11 cellular contexts compared by ENCODE assay signal in genomic region chr13:111531505-111531904, GRCh38.
DNase-seq lines count a peak whose midpoint lies in the region; ATAC-seq and TF ChIP-seq lines count a peak whose summit lies in the region.
"Had no signal": no experiment of that assay in that cellular context is flagged by ENCODE, and none has a peak within 500 bp of the region (broad histone marks: within the 10 kb centered on the region; RNA-seq: fewer than 3 reads in every experiment).

No MANE protein-coding gene starts in this region.

- peak overlapping the region; percentile 15; the same call in 1 of the 2 replicates for H3K4me3 ChIP-seq in iPS-20b (ENCODE audit: low read length)
- no peak overlapping the region for H3K4me3 ChIP-seq in suprapubic skin

- peaks cover 27% of the 10 kb centered on the region for H3K27me3 Mint-ChIP-seq in activated CD8-positive, alpha-beta T cell treated with anti-CD3 and anti-CD28 coated beads for 36 hours

- H3K27ac Mint-ChIP-seq in activated CD8-positive, alpha-beta T cell treated with anti-CD3 and anti-CD28 coated beads for 36 hours: no peak overlapping the region
- H3K27ac Mint-ChIP-seq: stimulated activated naive CD8-positive, alpha-beta T cell treated with anti-CD3 and anti-CD28 coated beads, Interleukin-15, amount 100 ng/mL, for 72 hours had no signal

- H3K4me3 Mint-ChIP-seq in activated CD8-positive, alpha-beta T cell treated with anti-CD3 and anti-CD28 coated beads for 36 hours: no peak overlapping the region
- H3K4me3 Mint-ChIP-seq: stimulated activated naive CD8-positive, alpha-beta T cell treated with anti-CD3 and anti-CD28 coated beads, Interleukin-15, amount 100 ng/mL, for 72 hours had no signal

- H3K36me3 Mint-ChIP-seq in activated CD8-positive, alpha-beta T cell treated with anti-CD3 and anti-CD28 coated beads for 36 hours (ENCODE audit: low read depth): no peaks in the 10 kb centered on the region

- WGBS in suprapubic skin: 33% methylated on average over 7 of the region's 7 CpGs

- DNase-seq in Ammon's horn (ENCODE audit: low spot score): peak; percentile 83
- DNase-seq in Kasumi-1 (lab: John Stamatoyannopoulos, UW): peak; percentile 19
- peak; percentile 33 for DNase-seq in OCI-M1 (lab: John Stamatoyannopoulos, UW)
- no peak for DNase-seq in activated CD8-positive, alpha-beta T cell treated with anti-CD3 and anti-CD28 coated beads for 36 hours
- DNase-seq in suprapubic skin (ENCODE audit: low spot score in 2 of 2): no peak
- DNase-seq: activated CD4-positive, alpha-beta T cell treated with anti-CD3 and anti-CD28 coated beads for 48 hours; COR-L47; stimulated activated naive CD8-positive, alpha-beta T cell treated with anti-CD3 and anti-CD28 coated beads, Interleukin-15, amount 100 ng/mL, for 72 hours had no signal

- intact Hi-C loops in activated CD8-positive, alpha-beta T cell treated with anti-CD3 and anti-CD28 coated beads for 36 hours (cut with micrococcal nuclease): no loop called here

- TF ChIP-seq CTCF in activated CD8-positive, alpha-beta T cell treated with anti-CD3 and anti-CD28 coated beads for 36 hours (IDR thresholded peaks at IDR 0.05): no peak
- TF ChIP-seq CTCF in suprapubic skin (IDR thresholded peaks at IDR 0.05): no peak

- ATAC-seq in activated CD8-positive, alpha-beta T cell treated with anti-CD3 and anti-CD28 coated beads for 36 hours: no peak
- no peak for ATAC-seq in GM18519 (IDR thresholded peaks at IDR 0.05; ENCODE audit: low FRiP score, unreplicated experiment)
- no peak for ATAC-seq in GM19463 (IDR thresholded peaks at IDR 0.05; ENCODE audit: unreplicated experiment)
- ATAC-seq: stimulated activated naive CD8-positive, alpha-beta T cell treated with anti-CD3 and anti-CD28 coated beads, Interleukin-15, amount 100 ng/mL, for 72 hours had no signal

- POLR2A ChIA-PET in activated CD8-positive, alpha-beta T cell treated with anti-CD3 and anti-CD28 coated beads for 36 hours (lab: Charles Lee): no interaction called here

- no peak for TF ChIP-seq EP300 in suprapubic skin (IDR thresholded peaks at IDR 0.05)

- no peaks in the 10 kb centered on the region for H3K4me1 Mint-ChIP-seq in activated CD8-positive, alpha-beta T cell treated with anti-CD3 and anti-CD28 coated beads for 36 hours (ENCODE audit: low read depth)

- no peak for TF ChIP-seq POLR2A in suprapubic skin (IDR thresholded peaks at IDR 0.05)

- no peaks in the 10 kb centered on the region for H3K9me3 Mint-ChIP-seq in activated CD8-positive, alpha-beta T cell treated with anti-CD3 and anti-CD28 coated beads for 36 hours
- H3K9me3 Mint-ChIP-seq: stimulated activated naive CD8-positive, alpha-beta T cell treated with anti-CD3 and anti-CD28 coated beads, Interleukin-15, amount 100 ng/mL, for 72 hours had no signal

- peaks cover 68% of the 10 kb centered on the region for H3K27me3 ChIP-seq in iPS-20b (ENCODE audit: insufficient read depth, low read length)
- peaks cover 64% of the 10 kb centered on the region for H3K27me3 ChIP-seq in suprapubic skin

- H3K9ac ChIP-seq in iPS-20b (ENCODE audit: low read depth, low read length): no peak overlapping the region

- H3K27ac ChIP-seq in iPS-20b (ENCODE audit: low read length): no peak overlapping the region
- no peak overlapping the region for H3K27ac ChIP-seq in suprapubic skin

- no peaks in the 10 kb centered on the region for H3K36me3 ChIP-seq in iPS-20b (ENCODE audit: insufficient read depth, low read depth, low read length)
- no peaks in the 10 kb centered on the region for H3K36me3 ChIP-seq in suprapubic skin

- CTCF ChIA-PET in activated CD8-positive, alpha-beta T cell treated with anti-CD3 and anti-CD28 coated beads for 36 hours (lab: Charles Lee): no interaction called here

- H3K4me1 ChIP-seq in iPS-20b (ENCODE audit: insufficient read depth, low read length): peaks cover 55% of the 10 kb centered on the region
- H3K4me1 ChIP-seq in suprapubic skin: peaks cover 4% of the 10 kb centered on the region

- H3K9me3 ChIP-seq in iPS-20b (ENCODE audit: insufficient read depth, low read depth, low read length) (no peaks in the 10 kb centered on the region), suprapubic skin (no peaks in the 10 kb centered on the region)

Comparison
In these comparisons a context has a peak if more than half of its experiments do, and no peak if none do; other contexts are left out.
1. DNase-seq: peak in Ammon's horn (single experiment), Kasumi-1 (2 of 2) and OCI-M1 (single experiment); none in activated CD8-positive, alpha-beta T cell treated with anti-CD3 and anti-CD28 coated beads for 36 hours (single experiment) and suprapubic skin (0 of 2).